ENCODE assay signal across 1 cellular context in genomic region chr19:36573020-36573947, GRCh38.
TF ChIP-seq lines count a peak whose summit lies in the region.

Gene ZNF529, minus strand, starts transcription at chr19:36573292. Its CDS starts 946 bp downstream, at chr19:36572346.

TF ChIP-seq in HEK293, 187 proteins besides CTCF, POLR2A, EP300 and RAD21 (continued from another document and continues in another):
- TF ChIP-seq ZBTB49 (tag by site-specific recombination; IDR thresholded peaks at IDR 0.05; ENCODE audit: low read depth) (no peak), BCL11B (tag by site-specific recombination; IDR thresholded peaks at IDR 0.05; ENCODE audit: low read depth) (peak; percentile 97), ZNF843 (tag by site-specific recombination; IDR thresholded peaks at IDR 0.05) (peak; percentile 95), ZNF175 (tag by site-specific recombination; IDR thresholded peaks at IDR 0.05) (no peak), KLF9 (tag by site-specific recombination; IDR thresholded peaks at IDR 0.05; ENCODE audit: low read depth) (peak; percentile 95), ZNF623 (tag by site-specific recombination; IDR thresholded peaks at IDR 0.05) (no peak), ZNF600 (tag by site-specific recombination; IDR thresholded peaks at IDR 0.05) (peak; percentile 98), ZSCAN23 (tag by site-specific recombination; IDR thresholded peaks at IDR 0.05) (peak; percentile 93; the same call in 1 of the 2 replicates), ZNF488 (tag by site-specific recombination; IDR thresholded peaks at IDR 0.05) (no peak), ZNF621 (tag by site-specific recombination; IDR thresholded peaks at IDR 0.05) (no peak), ZNF433 (tag by site-specific recombination; IDR thresholded peaks at IDR 0.05; ENCODE audit: low read depth) (no peak), ZNF596 (tag by site-specific recombination; IDR thresholded peaks at IDR 0.05) (no peak), ZNF624 (tag by site-specific recombination; IDR thresholded peaks at IDR 0.05) (0 out of 2 replicates have a peak, but pooled peaks have one; percentile 5), SETDB1 (IDR thresholded peaks at IDR 0.05; ENCODE audit: insufficient read length, low read length) (no peak), ZNF664 (tag by site-specific recombination; IDR thresholded peaks at IDR 0.05) (peak; percentile 7; the same call in 1 of the 2 replicates), BCL11A (tag by site-specific recombination; IDR thresholded peaks at IDR 0.05; ENCODE audit: low read depth) (peak; percentile 99), ZNF248 (tag by site-specific recombination; IDR thresholded peaks at IDR 0.05) (no peak), ZNF555 (tag by site-specific recombination; conservative IDR thresholded peaks at IDR 0.05) (no peak), SP7 (tag by site-specific recombination; IDR thresholded peaks at IDR 0.05) (peak; percentile 97), ZNF549 (tag by site-specific recombination; IDR thresholded peaks at IDR 0.05) (no peak), ZNF449 (tag by site-specific recombination; IDR thresholded peaks at IDR 0.05) (peak; percentile 65; the same call in 1 of the 2 replicates), TSHZ1 (tag by site-specific recombination; IDR thresholded peaks at IDR 0.05; ENCODE audit: borderline replicate concordance) (peak; percentile 81), WT1 (tag by site-specific recombination; IDR thresholded peaks at IDR 0.05) (peak; percentile 85), ZNF514 (tag by site-specific recombination; IDR thresholded peaks at IDR 0.05) (no peak), ZNF221 (tag by site-specific recombination; IDR thresholded peaks at IDR 0.05; ENCODE audit: borderline replicate concordance) (no peak), ZIC2 (tag by site-specific recombination; IDR thresholded peaks at IDR 0.05) (peak; percentile 57), ZNF777 (tag by site-specific recombination; IDR thresholded peaks at IDR 0.05; ENCODE audit: borderline replicate concordance) (0 out of 2 replicates have a peak, but pooled peaks have one; percentile 66), ZNF169 (tag by site-specific recombination; IDR thresholded peaks at IDR 0.05) (peak; percentile 96), KLF7 (tag by site-specific recombination; IDR thresholded peaks at IDR 0.05; ENCODE audit: borderline replicate concordance) (peak; percentile 90; the same call in 1 of the 2 replicates), ZNF513 (tag by site-specific recombination; IDR thresholded peaks at IDR 0.05) (no peak), ZBTB8A (tag by site-specific recombination; IDR thresholded peaks at IDR 0.05) (peak; percentile 90), ZNF280D (tag by site-specific recombination; IDR thresholded peaks at IDR 0.05) (peak; percentile 99), ZNF610 (tag by site-specific recombination; IDR thresholded peaks at IDR 0.05; ENCODE audit: borderline replicate concordance) (peak; percentile 87), ZBTB48 (tag by site-specific recombination; IDR thresholded peaks at IDR 0.05) (peak; percentile 98), MZF1 (tag by site-specific recombination; IDR thresholded peaks at IDR 0.05; ENCODE audit: borderline replicate concordance) (peak; percentile 10; the same call in 1 of the 2 replicates), HOXC10 (CRISPR knock-in tag; IDR thresholded peaks at IDR 0.05) (no peak), ZNF354C (tag by site-specific recombination; IDR thresholded peaks at IDR 0.05; ENCODE audit: borderline replicate concordance, low read depth) (no peak), ZNF10 (tag by site-specific recombination; IDR thresholded peaks at IDR 0.05) (peak; percentile 67), YY2 (tag by site-specific recombination; IDR thresholded peaks at IDR 0.05) (no peak; the same call in none of the 2 replicates), ZNF239 (tag by site-specific recombination; IDR thresholded peaks at IDR 0.05) (peak; percentile 95), ZNF114 (tag by site-specific recombination; IDR thresholded peaks at IDR 0.05) (no peak), ZNF404 (tag by site-specific recombination; IDR thresholded peaks at IDR 0.05) (no peak), SALL2 (tag by site-specific recombination; IDR thresholded peaks at IDR 0.05; ENCODE audit: borderline replicate concordance) (no peak), HOXA7 (CRISPR knock-in tag; IDR thresholded peaks at IDR 0.05; ENCODE audit: borderline replicate concordance) (no peak), ZNF366 (tag by site-specific recombination; conservative IDR thresholded peaks at IDR 0.05) (no peak), KLF17 (tag by site-specific recombination; IDR thresholded peaks at IDR 0.05) (peak; percentile 100), ZNF140 (tag by site-specific recombination; IDR thresholded peaks at IDR 0.05) (no peak)
- TF ChIP-seq, protein P1, sequence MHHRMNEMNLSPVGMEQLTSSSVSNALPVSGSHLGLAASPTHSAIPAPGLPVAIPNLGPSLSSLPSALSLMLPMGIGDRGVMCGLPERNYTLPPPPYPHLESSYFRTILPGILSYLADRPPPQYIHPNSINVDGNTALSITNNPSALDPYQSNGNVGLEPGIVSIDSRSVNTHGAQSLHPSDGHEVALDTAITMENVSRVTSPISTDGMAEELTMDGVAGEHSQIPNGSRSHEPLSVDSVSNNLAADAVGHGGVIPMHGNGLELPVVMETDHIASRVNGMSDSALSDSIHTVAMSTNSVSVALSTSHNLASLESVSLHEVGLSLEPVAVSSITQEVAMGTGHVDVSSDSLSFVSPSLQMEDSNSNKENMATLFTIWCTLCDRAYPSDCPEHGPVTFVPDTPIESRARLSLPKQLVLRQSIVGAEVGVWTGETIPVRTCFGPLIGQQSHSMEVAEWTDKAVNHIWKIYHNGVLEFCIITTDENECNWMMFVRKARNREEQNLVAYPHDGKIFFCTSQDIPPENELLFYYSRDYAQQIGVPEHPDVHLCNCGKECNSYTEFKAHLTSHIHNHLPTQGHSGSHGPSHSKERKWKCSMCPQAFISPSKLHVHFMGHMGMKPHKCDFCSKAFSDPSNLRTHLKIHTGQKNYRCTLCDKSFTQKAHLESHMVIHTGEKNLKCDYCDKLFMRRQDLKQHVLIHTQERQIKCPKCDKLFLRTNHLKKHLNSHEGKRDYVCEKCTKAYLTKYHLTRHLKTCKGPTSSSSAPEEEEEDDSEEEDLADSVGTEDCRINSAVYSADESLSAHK (tag by site-specific recombination; IDR thresholded peaks at IDR 0.05): peak; percentile 67
- TF ChIP-seq, protein P2, sequence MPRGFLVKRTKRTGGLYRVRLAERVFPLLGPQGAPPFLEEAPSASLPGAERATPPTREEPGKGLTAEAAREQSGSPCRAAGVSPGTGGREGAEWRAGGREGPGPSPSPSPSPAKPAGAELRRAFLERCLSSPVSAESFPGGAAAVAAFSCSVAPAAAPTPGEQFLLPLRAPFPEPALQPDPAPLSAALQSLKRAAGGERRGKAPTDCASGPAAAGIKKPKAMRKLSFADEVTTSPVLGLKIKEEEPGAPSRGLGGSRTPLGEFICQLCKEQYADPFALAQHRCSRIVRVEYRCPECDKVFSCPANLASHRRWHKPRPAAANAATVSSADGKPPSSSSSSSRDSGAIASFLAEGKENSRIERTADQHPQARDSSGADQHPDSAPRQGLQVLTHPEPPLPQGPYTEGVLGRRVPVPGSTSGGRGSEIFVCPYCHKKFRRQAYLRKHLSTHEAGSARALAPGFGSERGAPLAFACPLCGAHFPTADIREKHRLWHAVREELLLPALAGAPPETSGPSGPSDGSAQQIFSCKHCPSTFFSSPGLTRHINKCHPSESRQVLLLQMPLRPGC (tag by site-specific recombination; IDR thresholded peaks at IDR 0.05): peak; percentile 95
